1 cellular context compared by ENCODE assay signal in genomic region chr1:155911156-155912055, GRCh38.
A peak's percentile ranks its signal among the peaks of the same experiment; 100 is the strongest.
TF ChIP-seq lines count a peak whose summit lies in the region.

TSS of gene RIT1 (minus strand) at chr1:155911349. CDS start at chr1:155910761, 588 bp downstream.

TF ChIP-seq in HepG2, 621 proteins besides CTCF, POLR2A, EP300 and RAD21 (continued from another document and continues in another):
- TF ChIP-seq HINFP (CRISPR knock-in tag; IDR thresholded peaks at IDR 0.05; ENCODE audit: low read depth): 0 out of 2 replicates have a peak, but pooled peaks have one; percentile 18
- TF ChIP-seq AHDC1 (CRISPR knock-in tag; IDR thresholded peaks at IDR 0.05; ENCODE audit: borderline replicate concordance): no peak
- no peak for TF ChIP-seq ZNF496 (CRISPR knock-in tag; IDR thresholded peaks at IDR 0.05; ENCODE audit: insufficient replicate concordance)
- no peak for TF ChIP-seq SMARCE1 (IDR thresholded peaks at IDR 0.05; ENCODE audit: borderline replicate concordance)
- TF ChIP-seq DPF2 (CRISPR knock-in tag; IDR thresholded peaks at IDR 0.05; ENCODE audit: borderline replicate concordance, low read depth): no peak
- TF ChIP-seq BRF2 (CRISPR knock-in tag; IDR thresholded peaks at IDR 0.05): no peak
- TF ChIP-seq ZNF773 (CRISPR knock-in tag; IDR thresholded peaks at IDR 0.05; ENCODE audit: borderline replicate concordance): no peak
- no peak for TF ChIP-seq PHF21A (CRISPR knock-in tag; IDR thresholded peaks at IDR 0.05)
- TF ChIP-seq ZNF138 (CRISPR knock-in tag; IDR thresholded peaks at IDR 0.05; ENCODE audit: low read depth): no peak
- no peak for TF ChIP-seq ZNF263 (CRISPR knock-in tag; IDR thresholded peaks at IDR 0.05)
- no peak for TF ChIP-seq ZNF318 (CRISPR knock-in tag; IDR thresholded peaks at IDR 0.05)
- no peak for TF ChIP-seq HNRNPH1 (optimal IDR thresholded peaks at IDR 0.05; ENCODE audit: low read depth, low read length)
- TF ChIP-seq TAF1 (CRISPR knock-in tag; IDR thresholded peaks at IDR 0.05): peak; percentile 47; the same call in 1 of the 2 replicates
- TF ChIP-seq, protein P1, sequence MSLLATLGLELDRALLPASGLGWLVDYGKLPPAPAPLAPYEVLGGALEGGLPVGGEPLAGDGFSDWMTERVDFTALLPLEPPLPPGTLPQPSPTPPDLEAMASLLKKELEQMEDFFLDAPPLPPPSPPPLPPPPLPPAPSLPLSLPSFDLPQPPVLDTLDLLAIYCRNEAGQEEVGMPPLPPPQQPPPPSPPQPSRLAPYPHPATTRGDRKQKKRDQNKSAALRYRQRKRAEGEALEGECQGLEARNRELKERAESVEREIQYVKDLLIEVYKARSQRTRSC (CRISPR knock-in tag; IDR thresholded peaks at IDR 0.05; ENCODE audit: low read depth): no peak
- no peak for TF ChIP-seq PCBP2 (optimal IDR thresholded peaks at IDR 0.05; ENCODE audit: low read depth, low read length, poor library complexity, severe bottlenecking)
- TF ChIP-seq NCOA5 (CRISPR knock-in tag; IDR thresholded peaks at IDR 0.05): no peak
- TF ChIP-seq, protein P2, sequence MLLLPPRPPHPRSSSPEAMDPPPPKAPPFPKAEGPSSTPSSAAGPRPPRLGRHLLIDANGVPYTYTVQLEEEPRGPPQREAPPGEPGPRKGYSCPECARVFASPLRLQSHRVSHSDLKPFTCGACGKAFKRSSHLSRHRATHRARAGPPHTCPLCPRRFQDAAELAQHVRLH (CRISPR knock-in tag; IDR thresholded peaks at IDR 0.05; ENCODE audit: borderline replicate concordance, low read depth): no peak
- TF ChIP-seq DMAP1 (CRISPR knock-in tag; IDR thresholded peaks at IDR 0.05): no peak
- no peak for TF ChIP-seq CBX1 (IDR thresholded peaks at IDR 0.05; ENCODE audit: low read depth)
- peak; percentile 64 for TF ChIP-seq SP5 (CRISPR knock-in tag; IDR thresholded peaks at IDR 0.05; ENCODE audit: borderline replicate concordance, low read depth)
- no peak for TF ChIP-seq ZNF280B (CRISPR knock-in tag; IDR thresholded peaks at IDR 0.05; ENCODE audit: borderline replicate concordance)
- no peak for TF ChIP-seq BRCA1 (CRISPR knock-in tag; IDR thresholded peaks at IDR 0.05)
- TF ChIP-seq ZFP82 (CRISPR knock-in tag; IDR thresholded peaks at IDR 0.05; ENCODE audit: borderline replicate concordance): 0 out of 2 replicates have a peak, but pooled peaks have one; percentile 14
- no peak for TF ChIP-seq ZNF382 (CRISPR knock-in tag; IDR thresholded peaks at IDR 0.05; ENCODE audit: borderline replicate concordance)
- TF ChIP-seq STAG1 (CRISPR knock-in tag; IDR thresholded peaks at IDR 0.05): no peak
- no peak for TF ChIP-seq MYC (CRISPR knock-in tag; IDR thresholded peaks at IDR 0.05; ENCODE audit: borderline replicate concordance)
- no peak for TF ChIP-seq ZNF557 (CRISPR knock-in tag; IDR thresholded peaks at IDR 0.05)
- TF ChIP-seq, protein P3, sequence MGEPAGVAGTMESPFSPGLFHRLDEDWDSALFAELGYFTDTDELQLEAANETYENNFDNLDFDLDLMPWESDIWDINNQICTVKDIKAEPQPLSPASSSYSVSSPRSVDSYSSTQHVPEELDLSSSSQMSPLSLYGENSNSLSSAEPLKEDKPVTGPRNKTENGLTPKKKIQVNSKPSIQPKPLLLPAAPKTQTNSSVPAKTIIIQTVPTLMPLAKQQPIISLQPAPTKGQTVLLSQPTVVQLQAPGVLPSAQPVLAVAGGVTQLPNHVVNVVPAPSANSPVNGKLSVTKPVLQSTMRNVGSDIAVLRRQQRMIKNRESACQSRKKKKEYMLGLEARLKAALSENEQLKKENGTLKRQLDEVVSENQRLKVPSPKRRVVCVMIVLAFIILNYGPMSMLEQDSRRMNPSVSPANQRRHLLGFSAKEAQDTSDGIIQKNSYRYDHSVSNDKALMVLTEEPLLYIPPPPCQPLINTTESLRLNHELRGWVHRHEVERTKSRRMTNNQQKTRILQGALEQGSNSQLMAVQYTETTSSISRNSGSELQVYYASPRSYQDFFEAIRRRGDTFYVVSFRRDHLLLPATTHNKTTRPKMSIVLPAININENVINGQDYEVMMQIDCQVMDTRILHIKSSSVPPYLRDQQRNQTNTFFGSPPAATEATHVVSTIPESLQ (CRISPR knock-in tag; conservative IDR thresholded peaks at IDR 0.05): no peak
- TF ChIP-seq ZNF276 (CRISPR knock-in tag; IDR thresholded peaks at IDR 0.05; ENCODE audit: low read depth): no peak
- TF ChIP-seq MBNL3 (CRISPR knock-in tag; conservative IDR thresholded peaks at IDR 0.05): no peak
- TF ChIP-seq ZNF614 (CRISPR knock-in tag; IDR thresholded peaks at IDR 0.05; ENCODE audit: borderline replicate concordance): no peak
- TF ChIP-seq YEATS4 (CRISPR knock-in tag; IDR thresholded peaks at IDR 0.05; ENCODE audit: borderline replicate concordance): peak; percentile 69; the same call in 1 of the 2 replicates
- no peak for TF ChIP-seq NBN (conservative IDR thresholded peaks at IDR 0.05)
